ENCODE assay signal across 8 cellular contexts in genomic region chr14:87992720-87993484, GRCh38. TPM values are rescaled to one million over a fixed set of nuclear protein-coding genes. Genes with fewer than 3 reads are reported as not detected.
DNase-seq lines count a peak whose midpoint lies in the region; ATAC-seq and FAIRE-seq lines count a peak whose summit lies in the region.

Gene GALC (minus strand): TSS chr14:87993182. CDS start chr14:87993164, 18 bp downstream.

- DNase-seq in GM18507 (ENCODE audit: extremely low spot score, insufficient read length, low read depth) (peak; percentile 78), NCI-H2171 treated with DMSO at 0.1 percent for 48 hours (lab: John Stamatoyannopoulos, UW) (peak; percentile 88), immature natural killer cell (peak; percentile 98), KG1 (lab: John Stamatoyannopoulos, UW) (no peak)
- DNase-seq in activated CD4-positive, CD25-positive, alpha-beta regulatory T cell treated with anti-CD3 and anti-CD28 coated beads, Interleukin-2, amount 50 U/mL, for 72 hours: peak; percentile 96
- DNase-seq in central memory CD8-positive, alpha-beta T cell (ENCODE audit: low spot score in 2 of 2): peak; percentile 93 to 94
- peak; percentile 88 to 90 for DNase-seq in stimulated activated CD4-positive, alpha-beta T cell treated with anti-CD3 and anti-CD28 coated beads, Interleukin-12 subunit alpha, Interleukin-12 subunit beta, amount 100 ng/mL, for 24 hours (ENCODE audit: low read depth in 2 of 2)

- H3K4me1 Mint-ChIP-seq in central memory CD8-positive, alpha-beta T cell: peaks cover 61% of the 10 kb centered on the region
- H3K4me1 Mint-ChIP-seq in immature natural killer cell: peaks cover 73 to 85% of the 10 kb centered on the region in 2 donors

- peak; percentile 97 for FAIRE-seq in GM18507 (lab: Jason Lieb, UNC)

- H3K36me3 Mint-ChIP-seq in central memory CD8-positive, alpha-beta T cell (ENCODE audit: insufficient read depth): peaks cover 16% of the 10 kb centered on the region
- peaks cover 0 to 4% (median 0%) of the 10 kb centered on the region in 3 donors for H3K36me3 Mint-ChIP-seq in immature natural killer cell

- no peaks in the 10 kb centered on the region for H3K9me3 Mint-ChIP-seq in central memory CD8-positive, alpha-beta T cell
- H3K9me3 Mint-ChIP-seq in immature natural killer cell: no peaks in the 10 kb centered on the region

- peak within 1 kb of the TSS; percentile 95 for H3K27ac Mint-ChIP-seq in central memory CD8-positive, alpha-beta T cell (ENCODE audit: low read depth)
- H3K27ac Mint-ChIP-seq in immature natural killer cell: peak within 1 kb of the TSS; percentile 98 to 100 (median 99)

- peak; percentile 81 for ATAC-seq in HG02981 (IDR thresholded peaks at IDR 0.05; ENCODE audit: unreplicated experiment)
- ATAC-seq in central memory CD8-positive, alpha-beta T cell (replicated peaks; ENCODE audit: extremely low read depth, poor library complexity, severe bottlenecking): peak; percentile 88

- no peaks in the 10 kb centered on the region for H3K27me3 Mint-ChIP-seq in central memory CD8-positive, alpha-beta T cell
- peaks cover 11 to 16% (median 14%) of the 10 kb centered on the region in 3 donors for H3K27me3 Mint-ChIP-seq in immature natural killer cell (ENCODE audit: low read depth in 3 of 3)

- H3K4me3 Mint-ChIP-seq in central memory CD8-positive, alpha-beta T cell: peak within 1 kb of the TSS; percentile 86
- H3K4me3 Mint-ChIP-seq in immature natural killer cell: peak within 1 kb of the TSS; percentile 93 to 100 (median 99)

RNA-seq across cellular contexts. Expression of gene GALC, which starts in this region (rescaled TPM):
- polyA plus RNA-seq in immature natural killer cell: 10 to 100 TPM; 38.7 to 59.5 (median 57.6) TPM
